Comparison of ENCODE assay signal across 17 cellular contexts in genomic region chr14:68188174-68188573, GRCh38.
A peak's percentile ranks its signal among the peaks of the same experiment; 100 is the strongest.
DNase-seq lines count a peak whose midpoint lies in the region; ATAC-seq and TF ChIP-seq lines count a peak whose summit lies in the region.
"Had no signal": no experiment of that assay in that cellular context is flagged by ENCODE, and none has a peak within 500 bp of the region (broad histone marks: within the 10 kb centered on the region; RNA-seq: fewer than 3 reads in every experiment).

No MANE protein-coding gene starts in this region.

- TF ChIP-seq POLR2A in body of pancreas (IDR thresholded peaks at IDR 0.05): no peak

- no peaks in the 10 kb centered on the region for H3K9me3 ChIP-seq in HEK293 (ENCODE audit: control insufficient read depth, insufficient read depth, low read depth, low read length)
- no peaks in the 10 kb centered on the region for H3K9me3 ChIP-seq in body of pancreas
- H3K9me3 ChIP-seq: Caco-2 had no signal

- POLR2A ChIA-PET in HEK293 (lab: Yijun Ruan, JAX): no interaction called here
- POLR2A ChIA-PET in WTC11 (lab: Charles Lee): no interaction called here

- ATAC-seq in WTC11: no peak
- ATAC-seq in body of pancreas: no peak
- ATAC-seq in HG03565 (IDR thresholded peaks at IDR 0.05; ENCODE audit: unreplicated experiment): no peak

- CTCF ChIA-PET in HEK293 (lab: Yijun Ruan, JAX): interaction anchor here (0.6 kb wide), 2 partner anchors 9 to 80 kb away, joined by 3 read pairs; no protein-coding TSS in a partner anchor
- CTCF ChIA-PET in WTC11 (lab: Charles Lee): no interaction called here

- H3K27me3 ChIP-seq in body of pancreas: no peaks in the 10 kb centered on the region

- H3K4me3 Mint-ChIP-seq in WTC11: no peak overlapping the region
- H3K4me3 Mint-ChIP-seq in progenitor cell of endocrine pancreas (ENCODE audit: low read depth): no peak overlapping the region
- H3K4me3 Mint-ChIP-seq: CD4-positive, alpha-beta T cell; H9; IgD-negative memory B cell had no signal

- H3K36me3 Mint-ChIP-seq in WTC11 (no peaks in the 10 kb centered on the region), progenitor cell of endocrine pancreas (ENCODE audit: insufficient read depth) (peaks cover 6% of the 10 kb centered on the region)
- H3K36me3 Mint-ChIP-seq: IgD-negative memory B cell had no signal

- intact Hi-C loops in body of pancreas (cut with DNase I): no loop called here

- H3K36me3 ChIP-seq in HEK293 (ENCODE audit: control insufficient read depth in 2 of 2, insufficient read depth in 1 of 2, low read length in 2 of 2) (no peaks in the 10 kb centered on the region), body of pancreas (replicated peaks in 1 of 2; ENCODE audit: insufficient read depth in 1 of 2, low read depth in 2 of 2) (no peaks in the 10 kb centered on the region)

- 93 to 95% methylated on average over 1 of the region's 1 CpG for WGBS in body of pancreas, 2 donors

- no peak for TF ChIP-seq CTCF in HEK293 (tag by site-specific recombination; IDR thresholded peaks at IDR 0.05)
- TF ChIP-seq CTCF in WTC11 (IDR thresholded peaks at IDR 0.05): no peak
- TF ChIP-seq CTCF in progenitor cell of endocrine pancreas (IDR thresholded peaks at IDR 0.05; ENCODE audit: unreplicated experiment): no peak
- no peak for TF ChIP-seq CTCF in body of pancreas (IDR thresholded peaks at IDR 0.05)

- DNase-seq in WTC11 (ENCODE audit: low spot score) (no peak), progenitor cell of endocrine pancreas (ENCODE audit: low spot score, unreplicated experiment) (no peak), body of pancreas (no peak), NCI-H146 (lab: John Stamatoyannopoulos, UW) (no peak)
- DNase-seq: AML-193; Caco-2; CD4-positive, alpha-beta T cell; DMS153; DMS79; GDM1; H9; KG1 had no signal

- H3K27ac Mint-ChIP-seq in WTC11 (peak overlapping the region; percentile 83), progenitor cell of endocrine pancreas (peak overlapping the region; percentile 91)
- H3K27ac Mint-ChIP-seq: CD4-positive, alpha-beta T cell; H9; IgD-negative memory B cell had no signal

- H3K27me3 Mint-ChIP-seq in WTC11 (ENCODE audit: low read depth) (no peaks in the 10 kb centered on the region), progenitor cell of endocrine pancreas (no peaks in the 10 kb centered on the region)
- H3K27me3 Mint-ChIP-seq: CD4-positive, alpha-beta T cell; IgD-negative memory B cell had no signal

- H3K27ac ChIP-seq in HEK293 (ENCODE audit: extremely low read depth, low read depth, low read length) (no peak overlapping the region), body of pancreas (no peak overlapping the region)
- H3K27ac ChIP-seq: C4-2B, HL-60 had no signal

- H3K9me3 Mint-ChIP-seq in WTC11 (no peaks in the 10 kb centered on the region; the same call in 1 of the 2 replicates), progenitor cell of endocrine pancreas (ENCODE audit: low read depth) (peaks cover 8% of the 10 kb centered on the region)
- H3K9me3 Mint-ChIP-seq: CD4-positive, alpha-beta T cell; H9 had no signal

- H3K4me1 Mint-ChIP-seq in WTC11 (peaks cover 18% of the 10 kb centered on the region), progenitor cell of endocrine pancreas (ENCODE audit: low read depth) (peaks cover 36% of the 10 kb centered on the region)
- H3K4me1 Mint-ChIP-seq: IgD-negative memory B cell had no signal

- H3K4me3 ChIP-seq in HEK293 (ENCODE audit: low read depth, low read length): no peak overlapping the region
- no peak overlapping the region for H3K4me3 ChIP-seq in body of pancreas

- peaks cover 32% of the 10 kb centered on the region for H3K4me1 ChIP-seq in HEK293 (ENCODE audit: control insufficient read depth, insufficient read depth, low read length)
- H3K4me1 ChIP-seq in body of pancreas: peaks cover 41% of the 10 kb centered on the region

TF ChIP-seq in HEK293, 187 proteins besides CTCF, POLR2A, EP300 and RAD21:
- TF ChIP-seq ZNF266 (tag by site-specific recombination; IDR thresholded peaks at IDR 0.05; ENCODE audit: low read depth) (no peak), PRDM1 (tag by site-specific recombination; IDR thresholded peaks at IDR 0.05) (peak; percentile 52; the same call in 1 of the 2 replicates), ZNF366 (tag by site-specific recombination; conservative IDR thresholded peaks at IDR 0.05) (peak; percentile 87)
TF ChIP-seq in HEK293: peak in this region for 2.

TF ChIP-seq in WTC11, 78 proteins besides CTCF, POLR2A, EP300 and RAD21:
- TF ChIP-seq E2F1 (CRISPR knock-in tag; IDR thresholded peaks at IDR 0.05): no peak
- TF ChIP-seq FOXK1 (CRISPR knock-in tag; IDR thresholded peaks at IDR 0.05): no peak
- no peak for TF ChIP-seq ZNF425 (CRISPR knock-in tag; conservative IDR thresholded peaks at IDR 0.05)
- no peak for TF ChIP-seq ETV6 (CRISPR knock-in tag; IDR thresholded peaks at IDR 0.05)
- TF ChIP-seq ERG (CRISPR knock-in tag; IDR thresholded peaks at IDR 0.05): no peak
- TF ChIP-seq ZNF396 (CRISPR knock-in tag; IDR thresholded peaks at IDR 0.05; ENCODE audit: borderline replicate concordance): no peak
- TF ChIP-seq MLX (CRISPR knock-in tag; IDR thresholded peaks at IDR 0.05): no peak
- no peak for TF ChIP-seq ZNF232 (CRISPR knock-in tag; IDR thresholded peaks at IDR 0.05)
TF ChIP-seq in WTC11: peak in this region for 0.
